Comparison of ENCODE assay signal across 1 cellular context in genomic region chr1:46735708-46736324, GRCh38.
TF ChIP-seq lines count a peak whose summit lies in the region.

No MANE protein-coding gene starts in this region.

TF ChIP-seq in HepG2, 621 proteins besides CTCF, POLR2A, EP300 and RAD21 (continued from another document and continues in another):
- TF ChIP-seq, protein P1, sequence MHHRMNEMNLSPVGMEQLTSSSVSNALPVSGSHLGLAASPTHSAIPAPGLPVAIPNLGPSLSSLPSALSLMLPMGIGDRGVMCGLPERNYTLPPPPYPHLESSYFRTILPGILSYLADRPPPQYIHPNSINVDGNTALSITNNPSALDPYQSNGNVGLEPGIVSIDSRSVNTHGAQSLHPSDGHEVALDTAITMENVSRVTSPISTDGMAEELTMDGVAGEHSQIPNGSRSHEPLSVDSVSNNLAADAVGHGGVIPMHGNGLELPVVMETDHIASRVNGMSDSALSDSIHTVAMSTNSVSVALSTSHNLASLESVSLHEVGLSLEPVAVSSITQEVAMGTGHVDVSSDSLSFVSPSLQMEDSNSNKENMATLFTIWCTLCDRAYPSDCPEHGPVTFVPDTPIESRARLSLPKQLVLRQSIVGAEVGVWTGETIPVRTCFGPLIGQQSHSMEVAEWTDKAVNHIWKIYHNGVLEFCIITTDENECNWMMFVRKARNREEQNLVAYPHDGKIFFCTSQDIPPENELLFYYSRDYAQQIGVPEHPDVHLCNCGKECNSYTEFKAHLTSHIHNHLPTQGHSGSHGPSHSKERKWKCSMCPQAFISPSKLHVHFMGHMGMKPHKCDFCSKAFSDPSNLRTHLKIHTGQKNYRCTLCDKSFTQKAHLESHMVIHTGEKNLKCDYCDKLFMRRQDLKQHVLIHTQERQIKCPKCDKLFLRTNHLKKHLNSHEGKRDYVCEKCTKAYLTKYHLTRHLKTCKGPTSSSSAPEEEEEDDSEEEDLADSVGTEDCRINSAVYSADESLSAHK (CRISPR knock-in tag; IDR thresholded peaks at IDR 0.05; ENCODE audit: borderline replicate concordance): peak; percentile 88; the same call in 1 of the 2 replicates
- TF ChIP-seq, protein P2, sequence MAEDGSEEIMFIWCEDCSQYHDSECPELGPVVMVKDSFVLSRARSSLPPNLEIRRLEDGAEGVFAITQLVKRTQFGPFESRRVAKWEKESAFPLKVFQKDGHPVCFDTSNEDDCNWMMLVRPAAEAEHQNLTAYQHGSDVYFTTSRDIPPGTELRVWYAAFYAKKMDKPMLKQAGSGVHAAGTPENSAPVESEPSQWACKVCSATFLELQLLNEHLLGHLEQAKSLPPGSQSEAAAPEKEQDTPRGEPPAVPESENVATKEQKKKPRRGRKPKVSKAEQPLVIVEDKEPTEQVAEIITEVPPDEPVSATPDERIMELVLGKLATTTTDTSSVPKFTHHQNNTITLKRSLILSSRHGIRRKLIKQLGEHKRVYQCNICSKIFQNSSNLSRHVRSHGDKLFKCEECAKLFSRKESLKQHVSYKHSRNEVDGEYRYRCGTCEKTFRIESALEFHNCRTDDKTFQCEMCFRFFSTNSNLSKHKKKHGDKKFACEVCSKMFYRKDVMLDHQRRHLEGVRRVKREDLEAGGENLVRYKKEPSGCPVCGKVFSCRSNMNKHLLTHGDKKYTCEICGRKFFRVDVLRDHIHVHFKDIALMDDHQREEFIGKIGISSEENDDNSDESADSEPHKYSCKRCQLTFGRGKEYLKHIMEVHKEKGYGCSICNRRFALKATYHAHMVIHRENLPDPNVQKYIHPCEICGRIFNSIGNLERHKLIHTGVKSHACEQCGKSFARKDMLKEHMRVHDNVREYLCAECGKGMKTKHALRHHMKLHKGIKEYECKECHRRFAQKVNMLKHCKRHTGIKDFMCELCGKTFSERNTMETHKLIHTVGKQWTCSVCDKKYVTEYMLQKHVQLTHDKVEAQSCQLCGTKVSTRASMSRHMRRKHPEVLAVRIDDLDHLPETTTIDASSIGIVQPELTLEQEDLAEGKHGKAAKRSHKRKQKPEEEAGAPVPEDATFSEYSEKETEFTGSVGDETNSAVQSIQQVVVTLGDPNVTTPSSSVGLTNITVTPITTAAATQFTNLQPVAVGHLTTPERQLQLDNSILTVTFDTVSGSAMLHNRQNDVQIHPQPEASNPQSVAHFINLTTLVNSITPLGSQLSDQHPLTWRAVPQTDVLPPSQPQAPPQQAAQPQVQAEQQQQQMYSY (CRISPR knock-in tag; IDR thresholded peaks at IDR 0.05): 0 out of 2 replicates have a peak, but pooled peaks have one; percentile 58
- TF ChIP-seq ZNF576 (CRISPR knock-in tag; IDR thresholded peaks at IDR 0.05) (no peak), NFE2L1 (CRISPR knock-in tag; IDR thresholded peaks at IDR 0.05; ENCODE audit: borderline replicate concordance) (no peak), SMYD3 (CRISPR knock-in tag; IDR thresholded peaks at IDR 0.05) (no peak), ZNF468 (CRISPR knock-in tag; IDR thresholded peaks at IDR 0.05) (no peak), ZNF232 (CRISPR knock-in tag; IDR thresholded peaks at IDR 0.05; ENCODE audit: borderline replicate concordance) (peak; percentile 92), ZNF616 (CRISPR knock-in tag; IDR thresholded peaks at IDR 0.05; ENCODE audit: low read depth) (no peak), NFKBIZ (CRISPR knock-in tag; IDR thresholded peaks at IDR 0.05) (peak; percentile 84), AHR (CRISPR knock-in tag; IDR thresholded peaks at IDR 0.05) (no peak), ZNF557 (CRISPR knock-in tag; IDR thresholded peaks at IDR 0.05) (0 out of 2 replicates have a peak, but pooled peaks have one; percentile 72), SRY (CRISPR knock-in tag; IDR thresholded peaks at IDR 0.05) (peak; percentile 70; the same call in 1 of the 2 replicates), GLI4 (CRISPR knock-in tag; IDR thresholded peaks at IDR 0.05; ENCODE audit: borderline replicate concordance) (0 out of 2 replicates have a peak, but pooled peaks have one; percentile 39), SP4 (CRISPR knock-in tag; IDR thresholded peaks at IDR 0.05) (no peak), ZNF747 (CRISPR knock-in tag; IDR thresholded peaks at IDR 0.05; ENCODE audit: borderline replicate concordance) (no peak), ARNT (IDR thresholded peaks at IDR 0.05) (no peak), FOXK2 (IDR thresholded peaks at IDR 0.05) (no peak), ZNF775 (CRISPR knock-in tag; IDR thresholded peaks at IDR 0.05; ENCODE audit: borderline replicate concordance) (no peak), ZNF737 (CRISPR knock-in tag; IDR thresholded peaks at IDR 0.05; ENCODE audit: borderline replicate concordance) (no peak), ZNF780A (CRISPR knock-in tag; IDR thresholded peaks at IDR 0.05) (no peak), FOXA1 (IDR thresholded peaks at IDR 0.05) (no peak), FOXA1 (CRISPR knock-in tag; IDR thresholded peaks at IDR 0.05) (no peak), ZNF879 (CRISPR knock-in tag; IDR thresholded peaks at IDR 0.05) (no peak), TCF7 (IDR thresholded peaks at IDR 0.05; ENCODE audit: low read depth) (no peak), ONECUT2 (CRISPR knock-in tag; IDR thresholded peaks at IDR 0.05) (peak; percentile 70), AGO2 (optimal IDR thresholded peaks at IDR 0.05; ENCODE audit: low read depth, low read length) (no peak), PTBP1 (IDR thresholded peaks at IDR 0.05; ENCODE audit: low read depth, low read length, poor library complexity, severe bottlenecking) (no peak), CCDC6 (CRISPR knock-in tag; IDR thresholded peaks at IDR 0.05) (no peak), THYN1 (CRISPR knock-in tag; IDR thresholded peaks at IDR 0.05; ENCODE audit: borderline replicate concordance, low read depth) (0 out of 2 replicates have a peak, but pooled peaks have one; percentile 62), NR0B2 (CRISPR knock-in tag; IDR thresholded peaks at IDR 0.05) (no peak), IKZF1 (IDR thresholded peaks at IDR 0.05) (no peak), TOE1 (CRISPR knock-in tag; IDR thresholded peaks at IDR 0.05) (peak; percentile 51; the same call in 1 of the 2 replicates), ZNF672 (CRISPR knock-in tag; IDR thresholded peaks at IDR 0.05) (no peak), DNMT1 (CRISPR knock-in tag; IDR thresholded peaks at IDR 0.05) (no peak), SOX6 (IDR thresholded peaks at IDR 0.05) (no peak), SOX6 (CRISPR knock-in tag; IDR thresholded peaks at IDR 0.05) (no peak), TAF15 (IDR thresholded peaks at IDR 0.05; ENCODE audit: low read depth, low read length, poor library complexity, severe bottlenecking) (no peak), KMT2A (CRISPR knock-in tag; IDR thresholded peaks at IDR 0.05) (peak; percentile 49; the same call in 1 of the 2 replicates), CHD4 (IDR thresholded peaks at IDR 0.05; ENCODE audit: borderline replicate concordance, low read length) (no peak), KLF15 (CRISPR knock-in tag; IDR thresholded peaks at IDR 0.05; ENCODE audit: borderline replicate concordance) (peak; percentile 54; the same call in 1 of the 2 replicates)
- TF ChIP-seq, protein P3, sequence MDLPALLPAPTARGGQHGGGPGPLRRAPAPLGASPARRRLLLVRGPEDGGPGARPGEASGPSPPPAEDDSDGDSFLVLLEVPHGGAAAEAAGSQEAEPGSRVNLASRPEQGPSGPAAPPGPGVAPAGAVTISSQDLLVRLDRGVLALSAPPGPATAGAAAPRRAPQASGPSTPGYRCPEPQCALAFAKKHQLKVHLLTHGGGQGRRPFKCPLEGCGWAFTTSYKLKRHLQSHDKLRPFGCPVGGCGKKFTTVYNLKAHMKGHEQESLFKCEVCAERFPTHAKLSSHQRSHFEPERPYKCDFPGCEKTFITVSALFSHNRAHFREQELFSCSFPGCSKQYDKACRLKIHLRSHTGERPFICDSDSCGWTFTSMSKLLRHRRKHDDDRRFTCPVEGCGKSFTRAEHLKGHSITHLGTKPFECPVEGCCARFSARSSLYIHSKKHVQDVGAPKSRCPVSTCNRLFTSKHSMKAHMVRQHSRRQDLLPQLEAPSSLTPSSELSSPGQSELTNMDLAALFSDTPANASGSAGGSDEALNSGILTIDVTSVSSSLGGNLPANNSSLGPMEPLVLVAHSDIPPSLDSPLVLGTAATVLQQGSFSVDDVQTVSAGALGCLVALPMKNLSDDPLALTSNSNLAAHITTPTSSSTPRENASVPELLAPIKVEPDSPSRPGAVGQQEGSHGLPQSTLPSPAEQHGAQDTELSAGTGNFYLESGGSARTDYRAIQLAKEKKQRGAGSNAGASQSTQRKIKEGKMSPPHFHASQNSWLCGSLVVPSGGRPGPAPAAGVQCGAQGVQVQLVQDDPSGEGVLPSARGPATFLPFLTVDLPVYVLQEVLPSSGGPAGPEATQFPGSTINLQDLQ (CRISPR knock-in tag; IDR thresholded peaks at IDR 0.05): no peak
- TF ChIP-seq, protein P4, sequence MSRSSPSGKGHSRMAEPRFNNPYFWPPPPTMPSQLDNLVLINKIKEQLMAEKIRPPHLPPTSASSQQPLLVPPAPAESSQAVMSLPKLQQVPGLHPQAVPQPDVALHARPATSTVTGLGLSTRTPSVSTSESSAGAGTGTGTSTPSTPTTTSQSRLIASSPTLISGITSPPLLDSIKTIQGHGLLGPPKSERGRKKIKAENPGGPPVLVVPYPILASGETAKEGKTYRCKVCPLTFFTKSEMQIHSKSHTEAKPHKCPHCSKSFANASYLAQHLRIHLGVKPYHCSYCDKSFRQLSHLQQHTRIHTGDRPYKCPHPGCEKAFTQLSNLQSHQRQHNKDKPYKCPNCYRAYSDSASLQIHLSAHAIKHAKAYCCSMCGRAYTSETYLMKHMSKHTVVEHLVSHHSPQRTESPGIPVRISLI (CRISPR knock-in tag; IDR thresholded peaks at IDR 0.05; ENCODE audit: borderline replicate concordance): no peak
- TF ChIP-seq, protein P5, sequence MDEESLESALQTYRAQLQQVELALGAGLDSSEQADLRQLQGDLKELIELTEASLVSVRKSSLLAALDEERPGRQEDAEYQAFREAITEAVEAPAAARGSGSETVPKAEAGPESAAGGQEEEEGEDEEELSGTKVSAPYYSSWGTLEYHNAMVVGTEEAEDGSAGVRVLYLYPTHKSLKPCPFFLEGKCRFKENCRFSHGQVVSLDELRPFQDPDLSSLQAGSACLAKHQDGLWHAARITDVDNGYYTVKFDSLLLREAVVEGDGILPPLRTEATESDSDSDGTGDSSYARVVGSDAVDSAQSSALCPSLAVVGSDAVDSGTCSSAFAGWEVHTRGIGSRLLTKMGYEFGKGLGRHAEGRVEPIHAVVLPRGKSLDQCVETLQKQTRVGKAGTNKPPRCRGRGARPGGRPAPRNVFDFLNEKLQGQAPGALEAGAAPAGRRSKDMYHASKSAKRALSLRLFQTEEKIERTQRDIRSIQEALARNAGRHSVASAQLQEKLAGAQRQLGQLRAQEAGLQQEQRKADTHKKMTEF (CRISPR knock-in tag; IDR thresholded peaks at IDR 0.05): 0 out of 2 replicates have a peak, but pooled peaks have one; percentile 33
- TF ChIP-seq, protein P6, sequence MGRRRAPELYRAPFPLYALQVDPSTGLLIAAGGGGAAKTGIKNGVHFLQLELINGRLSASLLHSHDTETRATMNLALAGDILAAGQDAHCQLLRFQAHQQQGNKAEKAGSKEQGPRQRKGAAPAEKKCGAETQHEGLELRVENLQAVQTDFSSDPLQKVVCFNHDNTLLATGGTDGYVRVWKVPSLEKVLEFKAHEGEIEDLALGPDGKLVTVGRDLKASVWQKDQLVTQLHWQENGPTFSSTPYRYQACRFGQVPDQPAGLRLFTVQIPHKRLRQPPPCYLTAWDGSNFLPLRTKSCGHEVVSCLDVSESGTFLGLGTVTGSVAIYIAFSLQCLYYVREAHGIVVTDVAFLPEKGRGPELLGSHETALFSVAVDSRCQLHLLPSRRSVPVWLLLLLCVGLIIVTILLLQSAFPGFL (CRISPR knock-in tag; IDR thresholded peaks at IDR 0.05): no peak
- TF ChIP-seq, protein P7, sequence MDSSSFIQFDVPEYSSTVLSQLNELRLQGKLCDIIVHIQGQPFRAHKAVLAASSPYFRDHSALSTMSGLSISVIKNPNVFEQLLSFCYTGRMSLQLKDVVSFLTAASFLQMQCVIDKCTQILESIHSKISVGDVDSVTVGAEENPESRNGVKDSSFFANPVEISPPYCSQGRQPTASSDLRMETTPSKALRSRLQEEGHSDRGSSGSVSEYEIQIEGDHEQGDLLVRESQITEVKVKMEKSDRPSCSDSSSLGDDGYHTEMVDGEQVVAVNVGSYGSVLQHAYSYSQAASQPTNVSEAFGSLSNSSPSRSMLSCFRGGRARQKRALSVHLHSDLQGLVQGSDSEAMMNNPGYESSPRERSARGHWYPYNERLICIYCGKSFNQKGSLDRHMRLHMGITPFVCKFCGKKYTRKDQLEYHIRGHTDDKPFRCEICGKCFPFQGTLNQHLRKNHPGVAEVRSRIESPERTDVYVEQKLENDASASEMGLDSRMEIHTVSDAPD (CRISPR knock-in tag; IDR thresholded peaks at IDR 0.05): no peak
- TF ChIP-seq, protein P8, sequence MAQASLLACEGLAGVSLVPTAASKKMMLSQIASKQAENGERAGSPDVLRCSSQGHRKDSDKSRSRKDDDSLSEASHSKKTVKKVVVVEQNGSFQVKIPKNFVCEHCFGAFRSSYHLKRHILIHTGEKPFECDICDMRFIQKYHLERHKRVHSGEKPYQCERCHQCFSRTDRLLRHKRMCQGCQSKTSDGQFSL (CRISPR knock-in tag; IDR thresholded peaks at IDR 0.05): no peak
- TF ChIP-seq, protein P9, sequence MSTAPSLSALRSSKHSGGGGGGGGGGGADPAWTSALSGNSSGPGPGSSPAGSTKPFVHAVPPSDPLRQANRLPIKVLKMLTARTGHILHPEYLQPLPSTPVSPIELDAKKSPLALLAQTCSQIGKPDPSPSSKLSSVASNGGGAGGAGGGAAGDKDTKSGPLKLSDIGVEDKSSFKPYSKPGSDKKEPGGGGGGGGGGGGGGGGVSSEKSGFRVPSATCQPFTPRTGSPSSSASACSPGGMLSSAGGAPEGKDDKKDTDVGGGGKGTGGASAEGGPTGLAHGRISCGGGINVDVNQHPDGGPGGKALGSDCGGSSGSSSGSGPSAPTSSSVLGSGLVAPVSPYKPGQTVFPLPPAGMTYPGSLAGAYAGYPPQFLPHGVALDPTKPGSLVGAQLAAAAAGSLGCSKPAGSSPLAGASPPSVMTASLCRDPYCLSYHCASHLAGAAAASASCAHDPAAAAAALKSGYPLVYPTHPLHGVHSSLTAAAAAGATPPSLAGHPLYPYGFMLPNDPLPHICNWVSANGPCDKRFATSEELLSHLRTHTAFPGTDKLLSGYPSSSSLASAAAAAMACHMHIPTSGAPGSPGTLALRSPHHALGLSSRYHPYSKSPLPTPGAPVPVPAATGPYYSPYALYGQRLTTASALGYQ (CRISPR knock-in tag; IDR thresholded peaks at IDR 0.05): no peak
- TF ChIP-seq, protein P10, sequence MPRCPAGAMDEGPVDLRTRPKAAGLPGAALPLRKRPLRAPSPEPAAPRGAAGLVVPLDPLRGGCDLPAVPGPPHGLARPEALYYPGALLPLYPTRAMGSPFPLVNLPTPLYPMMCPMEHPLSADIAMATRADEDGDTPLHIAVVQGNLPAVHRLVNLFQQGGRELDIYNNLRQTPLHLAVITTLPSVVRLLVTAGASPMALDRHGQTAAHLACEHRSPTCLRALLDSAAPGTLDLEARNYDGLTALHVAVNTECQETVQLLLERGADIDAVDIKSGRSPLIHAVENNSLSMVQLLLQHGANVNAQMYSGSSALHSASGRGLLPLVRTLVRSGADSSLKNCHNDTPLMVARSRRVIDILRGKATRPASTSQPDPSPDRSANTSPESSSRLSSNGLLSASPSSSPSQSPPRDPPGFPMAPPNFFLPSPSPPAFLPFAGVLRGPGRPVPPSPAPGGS (CRISPR knock-in tag; IDR thresholded peaks at IDR 0.05): peak; percentile 65; the same call in 1 of the 2 replicates
